Comparison of ENCODE assay signal across 22 cellular contexts in the genomic region with DNA sequence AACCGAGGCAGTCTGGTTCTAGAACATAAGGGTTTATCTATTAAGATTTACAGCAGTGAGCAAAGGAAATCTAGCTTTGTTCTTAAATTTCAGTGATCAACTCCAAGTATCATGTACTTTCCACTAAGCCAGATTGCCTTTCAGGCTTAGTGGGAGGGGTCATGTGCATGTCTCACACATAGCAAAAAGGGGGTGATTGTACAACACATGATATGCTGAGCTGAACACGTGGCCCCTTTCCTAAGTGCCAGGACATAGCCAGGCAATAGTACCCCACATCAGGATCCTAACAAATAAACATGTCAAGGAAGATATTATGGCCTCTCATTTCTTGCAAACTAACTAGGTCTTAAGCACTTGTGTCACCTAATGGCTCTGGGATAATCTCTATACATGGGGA.
"Had no signal": no experiment of that assay in that cellular context is flagged by ENCODE, and none has a peak within 500 bp of the region (broad histone marks: within the 10 kb centered on the region; RNA-seq: fewer than 3 reads in every experiment).

No MANE protein-coding gene starts in this region.

- H3K27ac ChIP-seq: left lung, neural progenitor cell, testis had no signal

- H3K27me3 ChIP-seq: left lung, neural progenitor cell, sigmoid colon, testis, uterus had no signal

- H3K36me3 Mint-ChIP-seq: activated naive CD8-positive, alpha-beta T cell treated with anti-CD3 and anti-CD28 coated beads for 36 hours; naive thymus-derived CD8-positive, alpha-beta T cell; neural progenitor cell; stimulated activated naive B cell treated with anti-CD40 and anti-IgM and Interleukin-4, amounts not matched to agents 10 μg/mL and 1 μg/mL and 100 μg/mL, for 72 hours had no signal

- H3K27me3 Mint-ChIP-seq: activated B cell treated with CpG ODN at 0.5 μM for 24 hours; activated CD8-positive, alpha-beta T cell treated with anti-CD3 and anti-CD28 coated beads for 36 hours; activated naive CD8-positive, alpha-beta T cell treated with anti-CD3 and anti-CD28 coated beads for 36 hours had no signal

- H3K9me3 ChIP-seq: left lung, sigmoid colon, testis, uterus had no signal

- H3K9ac ChIP-seq: neural progenitor cell had no signal

- H3K4me3 Mint-ChIP-seq: activated B cell treated with CpG ODN at 0.5 μM for 24 hours; activated CD8-positive, alpha-beta T cell treated with anti-CD3 and anti-CD28 coated beads for 36 hours; activated naive CD8-positive, alpha-beta T cell treated with anti-CD3 and anti-CD28 coated beads for 36 hours; naive thymus-derived CD8-positive, alpha-beta T cell; neural progenitor cell; stimulated activated naive B cell treated with anti-CD40 and anti-IgM and Interleukin-4, amounts not matched to agents 10 μg/mL and 1 μg/mL and 100 μg/mL, for 72 hours; T-helper 1 cell treated with Interleukin-12 subunit alpha and Interleukin-12 subunit beta and Interleukin-4 antibody, amounts not matched to agents 30 μg/mL and 1 μg/mL, for 36 hours had no signal

- H3K36me3 ChIP-seq: left lung, neural progenitor cell, sigmoid colon, uterus had no signal

- H3K4me3 ChIP-seq: left lung, neural progenitor cell, sigmoid colon, smooth muscle cell, testis, uterus had no signal

- H3K4me1 Mint-ChIP-seq: activated B cell treated with CpG ODN at 0.5 μM for 24 hours; activated naive CD8-positive, alpha-beta T cell treated with anti-CD3 and anti-CD28 coated beads for 36 hours; naive thymus-derived CD8-positive, alpha-beta T cell; stimulated activated naive B cell treated with anti-CD40 and anti-IgM and Interleukin-4, amounts not matched to agents 10 μg/mL and 1 μg/mL and 100 μg/mL, for 72 hours had no signal

- ATAC-seq: activated CD8-positive, alpha-beta T cell treated with anti-CD3 and anti-CD28 coated beads for 36 hours; left lung; stimulated activated naive B cell treated with anti-CD40 and anti-IgM and Interleukin-4, amounts not matched to agents 10 μg/mL and 1 μg/mL and 100 μg/mL, for 72 hours had no signal

- DNase-seq: activated B cell treated with CpG ODN at 0.5 μM for 24 hours; activated CD4-positive, alpha-beta T cell treated with anti-CD3 and anti-CD28 coated beads for 48 hours; activated CD8-positive, alpha-beta T cell treated with anti-CD3 and anti-CD28 coated beads for 36 hours; activated naive CD8-positive, alpha-beta T cell treated with anti-CD3 and anti-CD28 coated beads for 36 hours; activated T-cell treated with anti-CD3 and anti-CD28 coated beads, Interleukin-2, amount 50 U/mL, for 1 hour; dermis blood vessel endothelial cell; effector CD8-positive, alpha-beta T cell; foreskin melanocyte; kidney; left lung; naive thymus-derived CD8-positive, alpha-beta T cell; posterior cingulate gyrus; sigmoid colon; stimulated activated CD4-positive, alpha-beta T cell treated with anti-CD3 and anti-CD28 coated beads, Interleukin-15, amount 100 ng/mL, for 24 hours; stimulated activated naive B cell treated with anti-CD40 and anti-IgM and Interleukin-4, amounts not matched to agents 10 μg/mL and 1 μg/mL and 100 μg/mL, for 72 hours; T1000; testis; trophoblast cell; uterus had no signal

- H3K4me1 ChIP-seq: left lung, neural progenitor cell, testis had no signal

- H3K9me3 Mint-ChIP-seq: activated B cell treated with CpG ODN at 0.5 μM for 24 hours; activated CD8-positive, alpha-beta T cell treated with anti-CD3 and anti-CD28 coated beads for 36 hours; activated naive CD8-positive, alpha-beta T cell treated with anti-CD3 and anti-CD28 coated beads for 36 hours had no signal

- H3K27ac Mint-ChIP-seq: activated B cell treated with CpG ODN at 0.5 μM for 24 hours; activated CD8-positive, alpha-beta T cell treated with anti-CD3 and anti-CD28 coated beads for 36 hours; activated naive CD8-positive, alpha-beta T cell treated with anti-CD3 and anti-CD28 coated beads for 36 hours; naive thymus-derived CD8-positive, alpha-beta T cell; neural progenitor cell; stimulated activated naive B cell treated with anti-CD40 and anti-IgM and Interleukin-4, amounts not matched to agents 10 μg/mL and 1 μg/mL and 100 μg/mL, for 72 hours; T-helper 1 cell treated with Interleukin-12 subunit alpha and Interleukin-12 subunit beta and Interleukin-4 antibody, amounts not matched to agents 30 μg/mL and 1 μg/mL, for 36 hours had no signal
